ENCODE assay signal across 1 cellular context in the genomic region with DNA sequence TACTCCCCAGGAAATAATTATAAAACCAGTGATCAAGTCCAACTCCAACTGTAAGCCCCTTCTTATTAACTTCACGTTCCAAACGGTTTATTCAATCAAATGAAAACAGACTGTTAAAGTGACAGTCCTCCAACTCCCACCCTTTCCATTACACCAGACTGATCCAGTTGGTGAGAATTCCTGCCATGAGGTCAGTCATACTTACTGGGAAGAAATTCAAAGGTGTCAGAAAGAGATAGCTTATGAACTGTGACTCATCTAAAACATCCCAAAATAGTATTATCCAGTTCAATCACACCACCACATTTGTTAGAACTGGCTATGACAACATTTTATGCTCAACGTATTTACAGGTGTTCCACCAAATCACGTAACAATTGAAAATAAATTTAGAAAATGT.
TF ChIP-seq lines count a peak whose summit lies in the region.

No MANE protein-coding gene starts in this region.

TF ChIP-seq in K562, 482 proteins besides CTCF, POLR2A, EP300 and RAD21 (continued from another document and continues in another):
- TF ChIP-seq MAZ (CRISPR knock-in tag; conservative IDR thresholded peaks at IDR 0.05 in 1 of 2, IDR thresholded peaks at IDR 0.05 in 1 of 2) (no peak), TEAD4 (IDR thresholded peaks at IDR 0.05; ENCODE audit: low read length) (peak; percentile 93), TEAD4 (CRISPR knock-in tag; IDR thresholded peaks at IDR 0.05; ENCODE audit: borderline replicate concordance) (no peak), EGR1 (conservative IDR thresholded peaks at IDR 0.05) (no peak; the same call in 1 of the 2 replicates), RBBP5 (IDR thresholded peaks at IDR 0.05; ENCODE audit: borderline replicate concordance, insufficient read depth, low read length, poor library complexity, severe bottlenecking) (no peak), ZNF175 (CRISPR knock-in tag; IDR thresholded peaks at IDR 0.05; ENCODE audit: low read depth) (no peak), ZNF766 (CRISPR knock-in tag; conservative IDR thresholded peaks at IDR 0.05) (no peak), SMARCA4 (IDR thresholded peaks at IDR 0.05) (peak; percentile 97), KLF13 (tag; IDR thresholded peaks at IDR 0.05; ENCODE audit: borderline replicate concordance, low read depth) (no peak), ELF4 (CRISPR knock-in tag; IDR thresholded peaks at IDR 0.05) (no peak), HNRNPLL (IDR thresholded peaks at IDR 0.05; ENCODE audit: low read depth, low read length, poor library complexity, severe bottlenecking) (no peak), TAF7 (tag; IDR thresholded peaks at IDR 0.05) (no peak), POLR2B (IDR thresholded peaks at IDR 0.05; ENCODE audit: low read depth, partially characterized antibody) (peak; percentile 7), CXXC5 (CRISPR knock-in tag; IDR thresholded peaks at IDR 0.05) (no peak), SMAD1 (IDR thresholded peaks at IDR 0.05; ENCODE audit: low read depth, low read length, partially characterized antibody) (no peak), MEF2A (IDR thresholded peaks at IDR 0.05; ENCODE audit: control insufficient read depth, low read depth, low read length) (peak; percentile 99), HNRNPL (IDR thresholded peaks at IDR 0.05; ENCODE audit: low read depth, low read length) (no peak), ZEB2 (IDR thresholded peaks at IDR 0.05) (peak; percentile 88), HDGF (IDR thresholded peaks at IDR 0.05) (no peak), BACH1 (tag; IDR thresholded peaks at IDR 0.05) (no peak), RBFOX2 (IDR thresholded peaks at IDR 0.05; ENCODE audit: low read depth, low read length) (no peak), ZNF41 (CRISPR knock-in tag; conservative IDR thresholded peaks at IDR 0.05) (no peak), ZNF124 (CRISPR knock-in tag; IDR thresholded peaks at IDR 0.05) (no peak), TRIM24 (IDR thresholded peaks at IDR 0.05) (peak; percentile 67 to 86), NR1H2 (CRISPR knock-in tag; IDR thresholded peaks at IDR 0.05) (no peak), HSF4 (CRISPR knock-in tag; IDR thresholded peaks at IDR 0.05; ENCODE audit: borderline replicate concordance) (no peak), ESRRB (CRISPR knock-in tag; IDR thresholded peaks at IDR 0.05; ENCODE audit: borderline replicate concordance) (no peak), ATF1 (CRISPR knock-in tag; IDR thresholded peaks at IDR 0.05) (no peak), ATF1 (tag; IDR thresholded peaks at IDR 0.05) (peak; percentile 64; the same call in 1 of the 2 replicates), ZNF224 (CRISPR knock-in tag; IDR thresholded peaks at IDR 0.05) (no peak), ZFX (CRISPR knock-in tag; IDR thresholded peaks at IDR 0.05) (no peak)
- TF ChIP-seq, protein P1, sequence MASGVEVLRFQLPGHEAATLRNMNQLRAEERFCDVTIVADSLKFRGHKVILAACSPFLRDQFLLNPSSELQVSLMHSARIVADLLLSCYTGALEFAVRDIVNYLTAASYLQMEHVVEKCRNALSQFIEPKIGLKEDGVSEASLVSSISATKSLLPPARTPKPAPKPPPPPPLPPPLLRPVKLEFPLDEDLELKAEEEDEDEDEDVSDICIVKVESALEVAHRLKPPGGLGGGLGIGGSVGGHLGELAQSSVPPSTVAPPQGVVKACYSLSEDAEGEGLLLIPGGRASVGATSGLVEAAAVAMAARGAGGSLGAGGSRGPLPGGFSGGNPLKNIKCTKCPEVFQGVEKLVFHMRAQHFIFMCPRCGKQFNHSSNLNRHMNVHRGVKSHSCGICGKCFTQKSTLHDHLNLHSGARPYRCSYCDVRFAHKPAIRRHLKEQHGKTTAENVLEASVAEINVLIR (CRISPR knock-in tag; IDR thresholded peaks at IDR 0.05): no peak
- TF ChIP-seq, protein P2, sequence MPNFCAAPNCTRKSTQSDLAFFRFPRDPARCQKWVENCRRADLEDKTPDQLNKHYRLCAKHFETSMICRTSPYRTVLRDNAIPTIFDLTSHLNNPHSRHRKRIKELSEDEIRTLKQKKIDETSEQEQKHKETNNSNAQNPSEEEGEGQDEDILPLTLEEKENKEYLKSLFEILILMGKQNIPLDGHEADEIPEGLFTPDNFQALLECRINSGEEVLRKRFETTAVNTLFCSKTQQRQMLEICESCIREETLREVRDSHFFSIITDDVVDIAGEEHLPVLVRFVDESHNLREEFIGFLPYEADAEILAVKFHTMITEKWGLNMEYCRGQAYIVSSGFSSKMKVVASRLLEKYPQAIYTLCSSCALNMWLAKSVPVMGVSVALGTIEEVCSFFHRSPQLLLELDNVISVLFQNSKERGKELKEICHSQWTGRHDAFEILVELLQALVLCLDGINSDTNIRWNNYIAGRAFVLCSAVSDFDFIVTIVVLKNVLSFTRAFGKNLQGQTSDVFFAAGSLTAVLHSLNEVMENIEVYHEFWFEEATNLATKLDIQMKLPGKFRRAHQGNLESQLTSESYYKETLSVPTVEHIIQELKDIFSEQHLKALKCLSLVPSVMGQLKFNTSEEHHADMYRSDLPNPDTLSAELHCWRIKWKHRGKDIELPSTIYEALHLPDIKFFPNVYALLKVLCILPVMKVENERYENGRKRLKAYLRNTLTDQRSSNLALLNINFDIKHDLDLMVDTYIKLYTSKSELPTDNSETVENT (CRISPR knock-in tag; IDR thresholded peaks at IDR 0.05): no peak
- TF ChIP-seq, protein P3, sequence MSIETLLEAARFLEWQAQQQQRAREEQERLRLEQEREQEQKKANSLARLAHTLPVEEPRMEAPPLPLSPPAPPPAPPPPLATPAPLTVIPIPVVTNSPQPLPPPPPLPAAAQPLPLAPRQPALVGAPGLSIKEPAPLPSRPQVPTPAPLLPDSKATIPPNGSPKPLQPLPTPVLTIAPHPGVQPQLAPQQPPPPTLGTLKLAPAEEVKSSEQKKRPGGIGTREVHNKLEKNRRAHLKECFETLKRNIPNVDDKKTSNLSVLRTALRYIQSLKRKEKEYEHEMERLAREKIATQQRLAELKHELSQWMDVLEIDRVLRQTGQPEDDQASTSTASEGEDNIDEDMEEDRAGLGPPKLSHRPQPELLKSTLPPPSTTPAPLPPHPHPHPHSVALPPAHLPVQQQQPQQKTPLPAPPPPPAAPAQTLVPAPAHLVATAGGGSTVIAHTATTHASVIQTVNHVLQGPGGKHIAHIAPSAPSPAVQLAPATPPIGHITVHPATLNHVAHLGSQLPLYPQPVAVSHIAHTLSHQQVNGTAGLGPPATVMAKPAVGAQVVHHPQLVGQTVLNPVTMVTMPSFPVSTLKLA (conservative IDR thresholded peaks at IDR 0.05): peak; percentile 19 to 68; a peak in 2 of 4 replicates
- TF ChIP-seq, protein P4, sequence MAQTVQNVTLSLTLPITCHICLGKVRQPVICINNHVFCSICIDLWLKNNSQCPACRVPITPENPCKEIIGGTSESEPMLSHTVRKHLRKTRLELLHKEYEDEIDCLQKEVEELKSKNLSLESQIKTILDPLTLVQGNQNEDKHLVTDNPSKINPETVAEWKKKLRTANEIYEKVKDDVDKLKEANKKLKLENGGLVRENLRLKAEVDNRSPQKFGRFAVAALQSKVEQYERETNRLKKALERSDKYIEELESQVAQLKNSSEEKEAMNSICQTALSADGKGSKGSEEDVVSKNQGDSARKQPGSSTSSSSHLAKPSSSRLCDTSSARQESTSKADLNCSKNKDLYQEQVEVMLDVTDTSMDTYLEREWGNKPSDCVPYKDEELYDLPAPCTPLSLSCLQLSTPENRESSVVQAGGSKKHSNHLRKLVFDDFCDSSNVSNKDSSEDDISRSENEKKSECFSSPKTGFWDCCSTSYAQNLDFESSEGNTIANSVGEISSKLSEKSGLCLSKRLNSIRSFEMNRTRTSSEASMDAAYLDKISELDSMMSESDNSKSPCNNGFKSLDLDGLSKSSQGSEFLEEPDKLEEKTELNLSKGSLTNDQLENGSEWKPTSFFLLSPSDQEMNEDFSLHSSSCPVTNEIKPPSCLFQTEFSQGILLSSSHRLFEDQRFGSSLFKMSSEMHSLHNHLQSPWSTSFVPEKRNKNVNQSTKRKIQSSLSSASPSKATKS (CRISPR knock-in tag; IDR thresholded peaks at IDR 0.05): no peak
- TF ChIP-seq, protein P5, sequence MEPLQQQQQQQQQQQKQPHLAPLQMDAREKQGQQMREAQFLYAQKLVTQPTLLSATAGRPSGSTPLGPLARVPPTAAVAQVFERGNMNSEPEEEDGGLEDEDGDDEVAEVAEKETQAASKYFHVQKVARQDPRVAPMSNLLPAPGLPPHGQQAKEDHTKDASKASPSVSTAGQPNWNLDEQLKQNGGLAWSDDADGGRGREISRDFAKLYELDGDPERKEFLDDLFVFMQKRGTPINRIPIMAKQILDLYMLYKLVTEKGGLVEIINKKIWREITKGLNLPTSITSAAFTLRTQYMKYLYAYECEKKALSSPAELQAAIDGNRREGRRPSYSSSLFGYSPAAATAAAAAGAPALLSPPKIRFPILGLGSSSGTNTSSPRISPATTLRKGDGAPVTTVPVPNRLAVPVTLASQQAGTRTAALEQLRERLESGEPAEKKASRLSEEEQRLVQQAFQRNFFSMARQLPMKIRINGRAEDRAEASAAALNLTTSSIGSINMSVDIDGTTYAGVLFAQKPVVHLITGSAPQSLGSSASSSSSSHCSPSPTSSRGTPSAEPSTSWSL (CRISPR knock-in tag; IDR thresholded peaks at IDR 0.05; ENCODE audit: borderline replicate concordance): no peak
- TF ChIP-seq, protein P6, sequence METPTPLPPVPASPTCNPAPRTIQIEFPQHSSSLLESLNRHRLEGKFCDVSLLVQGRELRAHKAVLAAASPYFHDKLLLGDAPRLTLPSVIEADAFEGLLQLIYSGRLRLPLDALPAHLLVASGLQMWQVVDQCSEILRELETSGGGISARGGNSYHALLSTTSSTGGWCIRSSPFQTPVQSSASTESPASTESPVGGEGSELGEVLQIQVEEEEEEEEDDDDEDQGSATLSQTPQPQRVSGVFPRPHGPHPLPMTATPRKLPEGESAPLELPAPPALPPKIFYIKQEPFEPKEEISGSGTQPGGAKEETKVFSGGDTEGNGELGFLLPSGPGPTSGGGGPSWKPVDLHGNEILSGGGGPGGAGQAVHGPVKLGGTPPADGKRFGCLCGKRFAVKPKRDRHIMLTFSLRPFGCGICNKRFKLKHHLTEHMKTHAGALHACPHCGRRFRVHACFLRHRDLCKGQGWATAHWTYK (CRISPR knock-in tag; IDR thresholded peaks at IDR 0.05): no peak
- TF ChIP-seq, protein P7, sequence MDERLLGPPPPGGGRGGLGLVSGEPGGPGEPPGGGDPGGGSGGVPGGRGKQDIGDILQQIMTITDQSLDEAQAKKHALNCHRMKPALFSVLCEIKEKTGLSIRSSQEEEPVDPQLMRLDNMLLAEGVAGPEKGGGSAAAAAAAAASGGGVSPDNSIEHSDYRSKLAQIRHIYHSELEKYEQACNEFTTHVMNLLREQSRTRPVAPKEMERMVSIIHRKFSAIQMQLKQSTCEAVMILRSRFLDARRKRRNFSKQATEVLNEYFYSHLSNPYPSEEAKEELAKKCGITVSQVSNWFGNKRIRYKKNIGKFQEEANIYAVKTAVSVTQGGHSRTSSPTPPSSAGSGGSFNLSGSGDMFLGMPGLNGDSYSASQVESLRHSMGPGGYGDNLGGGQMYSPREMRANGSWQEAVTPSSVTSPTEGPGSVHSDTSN (CRISPR knock-in tag; IDR thresholded peaks at IDR 0.05; ENCODE audit: low read depth): no peak
- TF ChIP-seq, protein P7 (tag; conservative IDR thresholded peaks at IDR 0.05; ENCODE audit: low read depth): no peak
- TF ChIP-seq, protein P8, sequence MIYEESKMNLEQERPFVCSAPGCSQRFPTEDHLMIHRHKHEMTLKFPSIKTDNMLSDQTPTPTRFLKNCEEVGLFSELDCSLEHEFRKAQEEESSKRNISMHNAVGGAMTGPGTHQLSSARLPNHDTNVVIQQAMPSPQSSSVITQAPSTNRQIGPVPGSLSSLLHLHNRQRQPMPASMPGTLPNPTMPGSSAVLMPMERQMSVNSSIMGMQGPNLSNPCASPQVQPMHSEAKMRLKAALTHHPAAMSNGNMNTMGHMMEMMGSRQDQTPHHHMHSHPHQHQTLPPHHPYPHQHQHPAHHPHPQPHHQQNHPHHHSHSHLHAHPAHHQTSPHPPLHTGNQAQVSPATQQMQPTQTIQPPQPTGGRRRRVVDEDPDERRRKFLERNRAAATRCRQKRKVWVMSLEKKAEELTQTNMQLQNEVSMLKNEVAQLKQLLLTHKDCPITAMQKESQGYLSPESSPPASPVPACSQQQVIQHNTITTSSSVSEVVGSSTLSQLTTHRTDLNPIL (CRISPR knock-in tag; IDR thresholded peaks at IDR 0.05): no peak
- TF ChIP-seq, protein P9, sequence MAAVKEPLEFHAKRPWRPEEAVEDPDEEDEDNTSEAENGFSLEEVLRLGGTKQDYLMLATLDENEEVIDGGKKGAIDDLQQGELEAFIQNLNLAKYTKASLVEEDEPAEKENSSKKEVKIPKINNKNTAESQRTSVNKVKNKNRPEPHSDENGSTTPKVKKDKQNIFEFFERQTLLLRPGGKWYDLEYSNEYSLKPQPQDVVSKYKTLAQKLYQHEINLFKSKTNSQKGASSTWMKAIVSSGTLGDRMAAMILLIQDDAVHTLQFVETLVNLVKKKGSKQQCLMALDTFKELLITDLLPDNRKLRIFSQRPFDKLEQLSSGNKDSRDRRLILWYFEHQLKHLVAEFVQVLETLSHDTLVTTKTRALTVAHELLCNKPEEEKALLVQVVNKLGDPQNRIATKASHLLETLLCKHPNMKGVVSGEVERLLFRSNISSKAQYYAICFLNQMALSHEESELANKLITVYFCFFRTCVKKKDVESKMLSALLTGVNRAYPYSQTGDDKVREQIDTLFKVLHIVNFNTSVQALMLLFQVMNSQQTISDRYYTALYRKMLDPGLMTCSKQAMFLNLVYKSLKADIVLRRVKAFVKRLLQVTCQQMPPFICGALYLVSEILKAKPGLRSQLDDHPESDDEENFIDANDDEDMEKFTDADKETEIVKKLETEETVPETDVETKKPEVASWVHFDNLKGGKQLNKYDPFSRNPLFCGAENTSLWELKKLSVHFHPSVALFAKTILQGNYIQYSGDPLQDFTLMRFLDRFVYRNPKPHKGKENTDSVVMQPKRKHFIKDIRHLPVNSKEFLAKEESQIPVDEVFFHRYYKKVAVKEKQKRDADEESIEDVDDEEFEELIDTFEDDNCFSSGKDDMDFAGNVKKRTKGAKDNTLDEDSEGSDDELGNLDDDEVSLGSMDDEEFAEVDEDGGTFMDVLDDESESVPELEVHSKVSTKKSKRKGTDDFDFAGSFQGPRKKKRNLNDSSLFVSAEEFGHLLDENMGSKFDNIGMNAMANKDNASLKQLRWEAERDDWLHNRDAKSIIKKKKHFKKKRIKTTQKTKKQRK (IDR thresholded peaks at IDR 0.05; ENCODE audit: borderline replicate concordance, low read depth, low read length): no peak
